5 cellular contexts compared by ENCODE assay signal in the genomic region with DNA sequence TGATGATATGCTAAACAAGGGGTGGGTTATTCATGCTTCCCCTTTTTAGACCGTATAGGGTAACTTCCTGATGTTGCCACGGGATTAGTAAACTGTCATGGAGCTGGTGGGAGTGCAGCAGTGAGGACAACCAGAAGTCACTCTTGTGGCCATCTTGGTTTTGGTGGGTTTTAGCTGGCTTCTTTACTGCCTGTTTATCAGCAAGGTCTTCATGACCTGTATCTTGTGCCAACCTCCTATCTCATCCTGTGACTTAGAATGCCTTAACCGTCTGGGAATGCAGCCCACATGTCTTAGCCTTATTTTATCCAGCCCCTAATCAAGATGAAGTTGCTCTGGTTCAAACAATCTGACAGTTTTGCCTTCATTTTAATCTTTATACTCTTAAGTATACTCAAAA. TPM values are rescaled to one million over a fixed set of nuclear protein-coding genes. Genes with fewer than 3 reads are reported as not detected.
"Had no signal": no experiment of that assay in that cellular context is flagged by ENCODE, and none has a peak within 500 bp of the region (broad histone marks: within the 10 kb centered on the region; RNA-seq: fewer than 3 reads in every experiment).

No MANE protein-coding gene starts in this region.

RNA-seq across cellular contexts. Expression of a gene that starts 41.7 kb away (rescaled TPM):
- total RNA-seq: activated naive CD4-positive, alpha-beta T cell treated with anti-CD3 and anti-CD28 coated beads, Interleukin-2, amount 50 U/mL, for 72 hours; activated T-cell treated with anti-CD3 and anti-CD28 coated beads, Interleukin-2, amount 50 U/mL, for 72 hours; cardiac muscle cell; dermis microvascular lymphatic vessel endothelial cell; glomerular endothelial cell had no signal
- polyA plus RNA-seq: cardiac muscle cell had no signal
